Comparison of ENCODE assay signal across 9 cellular contexts in genomic region chr10:13272164-13272571, GRCh38. TPM values are rescaled to one million over a fixed set of nuclear protein-coding genes. Genes with fewer than 3 reads are reported as not detected.
DNase-seq lines count a peak whose midpoint lies in the region; ATAC-seq and TF ChIP-seq lines count a peak whose summit lies in the region.
"Had no signal": no experiment of that assay in that cellular context is flagged by ENCODE, and none has a peak within 500 bp of the region (broad histone marks: within the 10 kb centered on the region; RNA-seq: fewer than 3 reads in every experiment).

No MANE protein-coding gene starts in this region.

- H3K9me3 Mint-ChIP-seq in WTC11: peaks cover 4% of the 10 kb centered on the region

- no peaks in the 10 kb centered on the region for H3K9me2 ChIP-seq in SK-N-SH

- TF ChIP-seq EP300 in SK-N-SH (IDR thresholded peaks at IDR 0.05; ENCODE audit: borderline replicate concordance in 1 of 2, low read depth in 1 of 2, low read length in 1 of 2): no peak

- H2AFZ ChIP-seq in SK-N-SH (ENCODE audit: low read depth): no peak overlapping the region

- no peak for TF ChIP-seq RAD21 in SK-N-SH (IDR thresholded peaks at IDR 0.05; ENCODE audit: low read length)

- H3K36me3 Mint-ChIP-seq in WTC11: peaks cover 4% of the 10 kb centered on the region; the same call in 1 of the 2 replicates

- H3K4me3 ChIP-seq in SK-N-SH (ENCODE audit: low read depth in 2 of 2, low read length in 1 of 2) (no peak overlapping the region), vagina (no peak overlapping the region)

- no peak overlapping the region for H3K27ac ChIP-seq in SK-N-SH (ENCODE audit: low read depth in 2 of 2, low read length in 1 of 2)
- peak overlapping the region; percentile 39 for H3K27ac ChIP-seq in vagina

- intact Hi-C loops in vagina (cut with DNase I): no loop called here

- TF ChIP-seq CTCF in SK-N-SH (IDR thresholded peaks at IDR 0.05): no peak
- no peak for TF ChIP-seq CTCF in WTC11 (IDR thresholded peaks at IDR 0.05)
- no peak for TF ChIP-seq CTCF in vagina (IDR thresholded peaks at IDR 0.05)

- peak; percentile 29 for DNase-seq in SK-N-SH
- peak; percentile 14 for DNase-seq in WTC11 (ENCODE audit: low spot score)
- peak; percentile 83 for DNase-seq in left kidney (ENCODE audit: low read depth, low spot score)
- DNase-seq in vagina (ENCODE audit: extremely low spot score in 2 of 2): no peak
- no peak for DNase-seq in T-helper 2 cell
- DNase-seq in DMS79 (lab: John Stamatoyannopoulos, UW): no peak

- H3K36me3 ChIP-seq in SK-N-SH (replicated peaks in 1 of 2; ENCODE audit: control insufficient read depth in 1 of 2, insufficient read depth in 2 of 2, low read length in 1 of 2): no peaks in the 10 kb centered on the region
- H3K36me3 ChIP-seq in vagina: no peaks in the 10 kb centered on the region

- no peaks in the 10 kb centered on the region for H4K20me1 ChIP-seq in SK-N-SH (ENCODE audit: insufficient read depth)

- POLR2A ChIA-PET in SK-N-SH (lab: Yijun Ruan, JAX) (no interaction called here), WTC11 (lab: Charles Lee) (interaction anchor here (1.0 kb wide), 1 partner anchor 78 kb away, joined by 3 read pairs; no protein-coding TSS in a partner anchor)

- no peaks in the 10 kb centered on the region for H3K79me2 ChIP-seq in SK-N-SH (ENCODE audit: insufficient read depth)

- no peak for TF ChIP-seq POLR2A in vagina (IDR thresholded peaks at IDR 0.05)

- ATAC-seq in SK-N-SH treated with all-trans-retinoic acid at 6 μM for 48 hours (no peak), WTC11 (peak; percentile 37), HG03565 (IDR thresholded peaks at IDR 0.05; ENCODE audit: unreplicated experiment) (no peak)

- no peak overlapping the region for H3K4me2 ChIP-seq in SK-N-SH

- no peak overlapping the region for H3K4me3 Mint-ChIP-seq in WTC11

- no peak overlapping the region for H3K9ac ChIP-seq in SK-N-SH

- no peaks in the 10 kb centered on the region for H3F3A ChIP-seq in SK-N-SH (replicated peaks; ENCODE audit: insufficient read depth)

- H3K27me3 Mint-ChIP-seq in WTC11 (ENCODE audit: low read depth): no peaks in the 10 kb centered on the region

- CTCF ChIA-PET in SK-N-SH (lab: Yijun Ruan, JAX): interaction anchor here (0.6 to 1.0 kb wide), 2 partner anchors 46 to 59 kb away, joined by 3 read pairs; no protein-coding TSS in a partner anchor
- CTCF ChIA-PET in WTC11 (lab: Charles Lee): interaction anchor here (0.6 to 2.9 kb wide), 16 partner anchors 15 to 264 kb away, joined by 3 to 35 read pairs (median 4); partner anchors contain the start of gene PHYH

- H3K4me1 ChIP-seq in SK-N-SH (ENCODE audit: control insufficient read depth in 1 of 2, insufficient read depth in 2 of 2, low read depth in 1 of 2, low read length in 1 of 2): peaks cover 0 to 5% of the 10 kb centered on the region in 2 experiments; a peak in 1 of 4 replicates
- H3K4me1 ChIP-seq in vagina: peaks cover 22% of the 10 kb centered on the region

- WGBS in SK-N-SH (ENCODE audit: low lambda C conversion rate): 83% methylated on average over 10 of the region's 12 CpGs

- H3K9me3 ChIP-seq in SK-N-SH: no peaks in the 10 kb centered on the region
- H3K9me3 ChIP-seq in vagina: no peaks in the 10 kb centered on the region

- H3K4me1 Mint-ChIP-seq in WTC11: peaks cover 42% of the 10 kb centered on the region

- H3K27me3 ChIP-seq in SK-N-SH (ENCODE audit: insufficient read depth): no peaks in the 10 kb centered on the region
- no peaks in the 10 kb centered on the region for H3K27me3 ChIP-seq in vagina

- peak overlapping the region; percentile 96 for H3K27ac Mint-ChIP-seq in WTC11

TF ChIP-seq in SK-N-SH, 30 proteins besides CTCF, POLR2A, EP300 and RAD21 (continues in another document):
- TF ChIP-seq SMC3 (IDR thresholded peaks at IDR 0.05; ENCODE audit: low read depth, low read length): no peak
- TF ChIP-seq, protein P1, sequence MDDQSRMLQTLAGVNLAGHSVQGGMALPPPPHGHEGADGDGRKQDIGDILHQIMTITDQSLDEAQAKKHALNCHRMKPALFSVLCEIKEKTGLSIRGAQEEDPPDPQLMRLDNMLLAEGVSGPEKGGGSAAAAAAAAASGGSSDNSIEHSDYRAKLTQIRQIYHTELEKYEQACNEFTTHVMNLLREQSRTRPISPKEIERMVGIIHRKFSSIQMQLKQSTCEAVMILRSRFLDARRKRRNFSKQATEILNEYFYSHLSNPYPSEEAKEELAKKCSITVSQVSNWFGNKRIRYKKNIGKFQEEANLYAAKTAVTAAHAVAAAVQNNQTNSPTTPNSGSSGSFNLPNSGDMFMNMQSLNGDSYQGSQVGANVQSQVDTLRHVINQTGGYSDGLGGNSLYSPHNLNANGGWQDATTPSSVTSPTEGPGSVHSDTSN (IDR thresholded peaks at IDR 0.05): no peak
- TF ChIP-seq EZH2phosphoT487 (IDR thresholded peaks at IDR 0.05; ENCODE audit: borderline replicate concordance, low read depth): no peak
- TF ChIP-seq TEAD4 (IDR thresholded peaks at IDR 0.05; ENCODE audit: borderline replicate concordance, insufficient read depth): no peak
- TF ChIP-seq ELF1 (IDR thresholded peaks at IDR 0.05): no peak
- no peak for TF ChIP-seq RCOR1 (IDR thresholded peaks at IDR 0.05; ENCODE audit: low read length)
- TF ChIP-seq, protein P2, sequence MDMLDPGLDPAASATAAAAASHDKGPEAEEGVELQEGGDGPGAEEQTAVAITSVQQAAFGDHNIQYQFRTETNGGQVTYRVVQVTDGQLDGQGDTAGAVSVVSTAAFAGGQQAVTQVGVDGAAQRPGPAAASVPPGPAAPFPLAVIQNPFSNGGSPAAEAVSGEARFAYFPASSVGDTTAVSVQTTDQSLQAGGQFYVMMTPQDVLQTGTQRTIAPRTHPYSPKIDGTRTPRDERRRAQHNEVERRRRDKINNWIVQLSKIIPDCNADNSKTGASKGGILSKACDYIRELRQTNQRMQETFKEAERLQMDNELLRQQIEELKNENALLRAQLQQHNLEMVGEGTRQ (IDR thresholded peaks at IDR 0.05; ENCODE audit: borderline replicate concordance, low read depth, low read length): no peak
- no peak for TF ChIP-seq FOXJ3 (CRISPR knock-in tag; IDR thresholded peaks at IDR 0.05)

TF ChIP-seq in SK-N-SH treated with all-trans-retinoic acid at 6 μM for 48 hours, 23 proteins besides CTCF, POLR2A, EP300 and RAD21:
- TF ChIP-seq, protein P3, sequence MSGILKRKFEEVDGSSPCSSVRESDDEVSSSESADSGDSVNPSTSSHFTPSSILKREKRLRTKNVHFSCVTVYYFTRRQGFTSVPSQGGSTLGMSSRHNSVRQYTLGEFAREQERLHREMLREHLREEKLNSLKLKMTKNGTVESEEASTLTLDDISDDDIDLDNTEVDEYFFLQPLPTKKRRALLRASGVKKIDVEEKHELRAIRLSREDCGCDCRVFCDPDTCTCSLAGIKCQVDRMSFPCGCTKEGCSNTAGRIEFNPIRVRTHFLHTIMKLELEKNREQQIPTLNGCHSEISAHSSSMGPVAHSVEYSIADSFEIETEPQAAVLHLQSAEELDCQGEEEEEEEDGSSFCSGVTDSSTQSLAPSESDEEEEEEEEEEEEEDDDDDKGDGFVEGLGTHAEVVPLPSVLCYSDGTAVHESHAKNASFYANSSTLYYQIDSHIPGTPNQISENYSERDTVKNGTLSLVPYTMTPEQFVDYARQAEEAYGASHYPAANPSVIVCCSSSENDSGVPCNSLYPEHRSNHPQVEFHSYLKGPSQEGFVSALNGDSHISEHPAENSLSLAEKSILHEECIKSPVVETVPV (CRISPR knock-in tag; IDR thresholded peaks at IDR 0.05): no peak
- no peak for TF ChIP-seq ZFP30 (CRISPR knock-in tag; IDR thresholded peaks at IDR 0.05)
TF ChIP-seq in SK-N-SH treated with all-trans-retinoic acid at 6 μM for 48 hours: peak in this region for 0.

TF ChIP-seq in WTC11, 78 proteins besides CTCF, POLR2A, EP300 and RAD21:
- TF ChIP-seq CREB1 (CRISPR knock-in tag; IDR thresholded peaks at IDR 0.05) (no peak), MAX (CRISPR knock-in tag; IDR thresholded peaks at IDR 0.05) (no peak; the same call in 1 of the 2 replicates), JAZF1 (CRISPR knock-in tag; IDR thresholded peaks at IDR 0.05) (no peak), SMAD3 (CRISPR knock-in tag; IDR thresholded peaks at IDR 0.05; ENCODE audit: borderline replicate concordance) (no peak)
- TF ChIP-seq, protein P4, sequence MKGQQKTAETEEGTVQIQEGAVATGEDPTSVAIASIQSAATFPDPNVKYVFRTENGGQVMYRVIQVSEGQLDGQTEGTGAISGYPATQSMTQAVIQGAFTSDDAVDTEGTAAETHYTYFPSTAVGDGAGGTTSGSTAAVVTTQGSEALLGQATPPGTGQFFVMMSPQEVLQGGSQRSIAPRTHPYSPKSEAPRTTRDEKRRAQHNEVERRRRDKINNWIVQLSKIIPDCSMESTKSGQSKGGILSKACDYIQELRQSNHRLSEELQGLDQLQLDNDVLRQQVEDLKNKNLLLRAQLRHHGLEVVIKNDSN (CRISPR knock-in tag; IDR thresholded peaks at IDR 0.05): no peak

RNA-seq across cellular contexts. Expression of gene PHYH, which starts 27.7 kb away (rescaled TPM):
- 15.6 and 16.2 TPM in 2 replicates for polyA plus RNA-seq in SK-N-SH (2012; rRNA removed)
- 21.5 and 22.0 TPM in 2 replicates for polyA plus RNA-seq in SK-N-SH (2012; cell fraction: cytosol; rRNA removed)
- 14.6 and 28.5 TPM in 2 replicates for polyA plus RNA-seq in SK-N-SH (2012; cell fraction: nucleus; rRNA removed)
- total RNA-seq in WTC11 (2021) (22.5 to 35.1 TPM (median 32.0 TPM) in 3 replicates), vagina (15.2 TPM)

RNA-seq across cellular contexts. Expression of gene UCMA, which starts 38.0 kb away (rescaled TPM):
- not detected in 2 replicates for polyA plus RNA-seq in SK-N-SH (2012; rRNA removed)
- not detected in 2 replicates for polyA plus RNA-seq in SK-N-SH (2012; cell fraction: cytosol; rRNA removed)
- not detected in 2 replicates for polyA plus RNA-seq in SK-N-SH (2012; cell fraction: nucleus; rRNA removed)
- total RNA-seq in WTC11 (2021): 1.0 to 1.9 TPM (median 1.5 TPM) in 3 replicates
- not detected for total RNA-seq in vagina
- total RNA-seq: bronchial epithelial cell had no signal

Comparison
In these comparisons a context has a peak if more than half of its experiments do, and no peak if none do; other contexts are left out.
1. DNase-seq: peak in SK-N-SH (single experiment), WTC11 (single experiment) and left kidney (single experiment); none in vagina (0 of 2), T-helper 2 cell (0 of 5) and DMS79 (single experiment).